12 cellular contexts compared by ENCODE assay signal in the genomic region with DNA sequence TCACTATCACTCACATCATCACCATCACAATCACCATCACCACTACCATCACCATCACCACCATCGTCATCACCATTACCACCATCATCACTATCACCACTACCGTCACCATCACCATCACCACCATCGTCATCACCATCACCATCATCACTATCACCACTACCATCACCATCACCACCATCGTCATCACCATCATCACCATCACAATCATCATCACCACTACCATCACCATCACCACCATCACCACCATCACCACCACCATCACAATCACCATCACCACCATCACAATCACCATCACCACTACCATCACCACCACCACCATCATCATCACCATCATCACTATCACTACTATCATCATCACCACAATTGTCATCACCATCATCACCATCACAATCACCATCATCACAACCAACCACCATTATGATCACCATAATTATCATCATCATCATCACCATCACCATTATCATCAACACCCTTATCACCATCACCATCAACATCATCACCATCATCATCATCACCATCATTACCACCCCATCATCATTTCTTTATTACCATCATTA.
DNase-seq lines count a peak whose midpoint lies in the region; ATAC-seq and TF ChIP-seq lines count a peak whose summit lies in the region.
"Had no signal": no experiment of that assay in that cellular context is flagged by ENCODE, and none has a peak within 500 bp of the region (broad histone marks: within the 10 kb centered on the region; RNA-seq: fewer than 3 reads in every experiment).

No MANE protein-coding gene starts in this region.

- no TSS peak for BruUV-seq in IMR-90 (replicated peaks; lab: Mats Ljungman, UMichigan)

- H2BK120ac ChIP-seq in IMR-90 (ENCODE audit: low read depth, low read length) (no peak overlapping the region), neuronal stem cell (ENCODE audit: low read depth, low read length) (no peak overlapping the region)

- H3K4ac ChIP-seq in IMR-90 (ENCODE audit: low read depth, low read length): no peak overlapping the region
- no peak overlapping the region for H3K4ac ChIP-seq in neuronal stem cell (ENCODE audit: low read length)

- H2BK12ac ChIP-seq in neuronal stem cell (ENCODE audit: low read length): no peak overlapping the region

- no peak overlapping the region for H3K27ac ChIP-seq in IMR-90 (ENCODE audit: insufficient read depth, low read length)
- no peak overlapping the region for H3K27ac ChIP-seq in coronary artery
- no peak overlapping the region for H3K27ac ChIP-seq in neuronal stem cell (replicated peaks; ENCODE audit: low read length)
- H3K27ac ChIP-seq: A549 had no signal

- H2BK20ac ChIP-seq in IMR-90 (ENCODE audit: low read depth, low read length): no peak overlapping the region

- H2BK15ac ChIP-seq in IMR-90 (ENCODE audit: low read depth, low read length) (no peak overlapping the region), neuronal stem cell (ENCODE audit: low read length) (no peak overlapping the region)

- H4K91ac ChIP-seq in IMR-90 (ENCODE audit: insufficient read depth, low read depth, low read length) (no peak overlapping the region), neuronal stem cell (ENCODE audit: low read depth, low read length, poor library complexity) (peak overlapping the region; percentile 77)

- H3K4me3 ChIP-seq in IMR-90 (ENCODE audit: insufficient read depth, low read depth, low read length) (no peak overlapping the region), coronary artery (no peak overlapping the region), neuronal stem cell (ENCODE audit: low read length in 2 of 2) (peak overlapping the region in 1 of 2 donors; percentile 62)
- H3K4me3 ChIP-seq: A549 had no signal

- TF ChIP-seq RAD21 in IMR-90 (IDR thresholded peaks at IDR 0.05; ENCODE audit: low read length): no peak

- peaks cover 24% of the 10 kb centered on the region; the same call in 1 of the 2 replicates for H3K27me3 ChIP-seq in IMR-90 (ENCODE audit: control insufficient read depth, insufficient read depth, low read length)
- peaks cover 0 to 3% (median 0%) of the 10 kb centered on the region in 3 experiments for H3K27me3 ChIP-seq in neuronal stem cell (ENCODE audit: control insufficient read depth in 3 of 3, insufficient read depth in 3 of 3, low read depth in 1 of 3, low read length in 3 of 3)

- POLR2A ChIA-PET in IMR-90 (lab: Charles Lee; ENCODE audit: unreplicated experiment): no interaction called here

- H4K8ac ChIP-seq in IMR-90 (ENCODE audit: low read depth in 2 of 2, low read length in 2 of 2) (no peak overlapping the region), neuronal stem cell (ENCODE audit: low read depth, low read length) (no peak overlapping the region)

- H3K18ac ChIP-seq in IMR-90 (ENCODE audit: low read depth, low read length): no peak overlapping the region
- H3K18ac ChIP-seq in neuronal stem cell (ENCODE audit: low read length): no peak overlapping the region

- peak overlapping the region; percentile 41 for H2BK5ac ChIP-seq in IMR-90 (ENCODE audit: low read depth, low read length, poor library complexity, severe bottlenecking)
- H2BK5ac ChIP-seq in neuronal stem cell (ENCODE audit: low read length): no peak overlapping the region

- in situ Hi-C loops in IMR-90 (cut with MboI; ENCODE audit: low sequenced_read_pairs): no loop called here

- H3K4me1 ChIP-seq in IMR-90 (ENCODE audit: control insufficient read depth, insufficient read depth, low read length): peaks cover 3% of the 10 kb centered on the region; the same call in 1 of the 2 replicates
- peaks cover 0 to 4% of the 10 kb centered on the region in 2 donors for H3K4me1 ChIP-seq in neuronal stem cell (ENCODE audit: control insufficient read depth in 2 of 2, insufficient read depth in 1 of 2, low read depth in 1 of 2, low read length in 2 of 2)
- H3K4me1 ChIP-seq: A549, Caco-2 had no signal

- no peak overlapping the region for H3K9ac ChIP-seq in IMR-90 (ENCODE audit: low read depth, low read length)
- H3K9ac ChIP-seq in neuronal stem cell (ENCODE audit: low read depth, low read length, poor library complexity): no peak overlapping the region

- DNase-seq in IMR-90: no peak
- DNase-seq in coronary artery (ENCODE audit: low spot score): peak; percentile 11
- no peak for DNase-seq in neuronal stem cell (ENCODE audit: low spot score)
- DNase-seq in SKM-1 (lab: John Stamatoyannopoulos, UW; ENCODE audit: unreplicated experiment): no peak
- DNase-seq in hepatic stellate cell (ENCODE audit: low spot score): no peak
- DNase-seq in posterior vena cava (ENCODE audit: low spot score): no peak
- DNase-seq: Caco-2; CD8-positive, alpha-beta memory T cell; DMS53; KG1 had no signal

- H3K9me3 ChIP-seq in IMR-90 (ENCODE audit: control insufficient read depth, insufficient read depth, low read length): no peaks in the 10 kb centered on the region; the same call in 1 of the 2 replicates
- H3K9me3 ChIP-seq in neuronal stem cell (replicated peaks in 1 of 2; ENCODE audit: control insufficient read depth in 2 of 2, insufficient read depth in 1 of 2, low read depth in 1 of 2, low read length in 2 of 2): no peaks in the 10 kb centered on the region
- H3K9me3 ChIP-seq: A549, Caco-2 had no signal

- H2AFZ ChIP-seq in IMR-90 (replicated peaks; ENCODE audit: low read length, poor library complexity): no peak overlapping the region
- no peak overlapping the region for H2AFZ ChIP-seq in neuronal stem cell (ENCODE audit: low read length)

- no peak overlapping the region for H3K14ac ChIP-seq in IMR-90 (replicated peaks; ENCODE audit: low read depth, low read length)
- H3K14ac ChIP-seq in neuronal stem cell (ENCODE audit: low read length): peak overlapping the region; percentile 1

- TF ChIP-seq POLR2A in IMR-90 (IDR thresholded peaks at IDR 0.05; ENCODE audit: low read depth, low read length): no peak

- no peaks in the 10 kb centered on the region for H4K20me1 ChIP-seq in IMR-90 (ENCODE audit: insufficient read depth, low read length)

- ATAC-seq in IMR-90 (ENCODE audit: low read depth): no peak
- ATAC-seq in HG03354 (IDR thresholded peaks at IDR 0.05; ENCODE audit: poor library complexity, severe bottlenecking, unreplicated experiment): no peak
- ATAC-seq: A549 had no signal

- H3K79me1 ChIP-seq in IMR-90 (ENCODE audit: low read depth in 1 of 2, low read length in 2 of 2): no peaks in the 10 kb centered on the region
- H3K79me1 ChIP-seq in neuronal stem cell (ENCODE audit: low read depth, low read length): no peaks in the 10 kb centered on the region

- H3K23ac ChIP-seq in IMR-90 (ENCODE audit: low read depth, low read length) (no peak overlapping the region), neuronal stem cell (ENCODE audit: low read depth, low read length, poor library complexity) (no peak overlapping the region)

- no peak overlapping the region for H4K5ac ChIP-seq in IMR-90 (ENCODE audit: low read depth, low read length)

- no peaks in the 10 kb centered on the region for H3K9me1 ChIP-seq in IMR-90 (ENCODE audit: insufficient read depth, low read length)

- H2AK5ac ChIP-seq in IMR-90 (ENCODE audit: low read depth, low read length) (no peak overlapping the region), neuronal stem cell (ENCODE audit: low read depth, low read length) (no peak overlapping the region)

- no peak overlapping the region for H3K56ac ChIP-seq in IMR-90 (ENCODE audit: extremely low read depth, insufficient read depth, low read length)

- intact Hi-C loops in IMR-90 (cut with micrococcal nuclease): no loop called here
- intact Hi-C loops in posterior vena cava (cut with DNase I): no loop called here

- H3K36me3 ChIP-seq in IMR-90 (ENCODE audit: control insufficient read depth, insufficient read depth, low read length): no peaks in the 10 kb centered on the region
- no peaks in the 10 kb centered on the region for H3K36me3 ChIP-seq in neuronal stem cell (replicated peaks in 1 of 2; ENCODE audit: control insufficient read depth in 2 of 2, insufficient read depth in 2 of 2, low read length in 2 of 2)

- 75% methylated on average over 4 of the region's 4 CpGs; no CpG with 5 or more reads in 1 of the 2 experiments for WGBS in IMR-90 (ENCODE audit: extremely low coverage in 2 of 2, insufficient read length in 1 of 2), 2 experiments
- WGBS in neuronal stem cell (ENCODE audit: extremely low coverage in 2 of 2, insufficient read length in 2 of 2, insufficient replicate concordance in 1 of 2), 2 donors: 100% methylated on average over 4 of the region's 4 CpGs; no CpG with 5 or more reads in 1 of the 2 donors

- H3K4me2 ChIP-seq in IMR-90 (ENCODE audit: low read depth, low read length) (no peak overlapping the region), neuronal stem cell (ENCODE audit: insufficient read depth, low read length, poor library complexity, severe bottlenecking) (no peak overlapping the region)
- H3K4me2 ChIP-seq: A549 had no signal

- H2AK9ac ChIP-seq in IMR-90 (replicated peaks; ENCODE audit: low read depth, low read length, poor library complexity): no peak overlapping the region

- dilution Hi-C loops in IMR-90 (cut with HindIII; ENCODE audit: low sequenced_read_pairs, unreplicated experiment): no loop called here

- CTCF ChIA-PET in IMR-90 (lab: Yijun Ruan, JAX): no interaction called here

- no peak for TF ChIP-seq CTCF in IMR-90 (conservative IDR thresholded peaks at IDR 0.05; ENCODE audit: low read depth, low read length)
- TF ChIP-seq CTCF in coronary artery (IDR thresholded peaks at IDR 0.05): no peak

TF ChIP-seq in IMR-90, 13 proteins besides CTCF, POLR2A, EP300 and RAD21 (continues in another document):
- TF ChIP-seq CEBPB (IDR thresholded peaks at IDR 0.05; ENCODE audit: low read depth, low read length) (no peak), BHLHE40 (IDR thresholded peaks at IDR 0.05; ENCODE audit: low read depth, low read length) (no peak), MAZ (IDR thresholded peaks at IDR 0.05; ENCODE audit: borderline replicate concordance, low read depth, low read length) (no peak), FOS (IDR thresholded peaks at IDR 0.05; ENCODE audit: low read depth, low read length) (no peak), SMC3 (IDR thresholded peaks at IDR 0.05; ENCODE audit: low read depth, low read length) (no peak), MXI1 (IDR thresholded peaks at IDR 0.05; ENCODE audit: borderline replicate concordance, low read depth, low read length) (no peak)
- TF ChIP-seq, protein P1, sequence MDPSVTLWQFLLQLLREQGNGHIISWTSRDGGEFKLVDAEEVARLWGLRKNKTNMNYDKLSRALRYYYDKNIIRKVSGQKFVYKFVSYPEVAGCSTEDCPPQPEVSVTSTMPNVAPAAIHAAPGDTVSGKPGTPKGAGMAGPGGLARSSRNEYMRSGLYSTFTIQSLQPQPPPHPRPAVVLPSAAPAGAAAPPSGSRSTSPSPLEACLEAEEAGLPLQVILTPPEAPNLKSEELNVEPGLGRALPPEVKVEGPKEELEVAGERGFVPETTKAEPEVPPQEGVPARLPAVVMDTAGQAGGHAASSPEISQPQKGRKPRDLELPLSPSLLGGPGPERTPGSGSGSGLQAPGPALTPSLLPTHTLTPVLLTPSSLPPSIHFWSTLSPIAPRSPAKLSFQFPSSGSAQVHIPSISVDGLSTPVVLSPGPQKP (IDR thresholded peaks at IDR 0.05; ENCODE audit: borderline replicate concordance, low read depth, low read length): no peak
